In the genomic region with DNA sequence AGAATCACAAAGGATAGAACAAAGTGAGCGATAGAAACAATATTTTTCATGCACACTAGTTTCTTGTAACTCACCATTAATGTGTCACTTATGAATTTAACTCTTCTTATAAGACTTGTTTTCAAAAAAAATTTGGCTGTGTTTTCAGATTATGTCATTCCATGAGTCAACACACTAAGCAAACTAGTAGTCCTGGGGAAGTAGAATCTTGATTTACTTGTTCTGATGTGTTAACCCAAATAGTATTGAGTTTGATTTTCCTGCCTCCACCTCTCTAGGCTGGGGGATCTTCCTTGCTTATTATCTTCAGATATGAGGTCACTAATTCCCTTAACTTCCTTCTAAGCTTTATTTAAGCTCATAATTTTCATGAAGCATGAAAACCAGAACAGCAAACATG, we compare ENCODE assay signal across 21 cellular contexts.
"Had no signal": no experiment of that assay in that cellular context is flagged by ENCODE, and none has a peak within 500 bp of the region (broad histone marks: within the 10 kb centered on the region; RNA-seq: fewer than 3 reads in every experiment).

No MANE protein-coding gene starts in this region.

- ATAC-seq: gastroesophageal sphincter; left colon; naive thymus-derived CD4-positive, alpha-beta T cell; psoas muscle; stimulated activated effector memory CD8-positive, alpha-beta T cell treated with anti-CD3 and anti-CD28 coated beads, Interleukin-12 subunit alpha, Interleukin-12 subunit beta, amount 100 ng/mL, for 72 hours; stimulated activated naive CD8-positive, alpha-beta T cell treated with anti-CD3 and anti-CD28 coated beads, Interleukin-15, Interleukin-2, amounts not matched to agents 100 U/mL and 50 U/mL, for 24 hours; upper lobe of right lung had no signal

- H3K79me2 ChIP-seq: hepatocyte had no signal

- H2AFZ ChIP-seq: hepatocyte had no signal

- H3K4me3 ChIP-seq: coronary artery, esophagus muscularis mucosa, gastroesophageal sphincter, hepatocyte, psoas muscle, right lobe of liver, tibial artery, upper lobe of right lung had no signal

- H3K4me2 ChIP-seq: hepatocyte had no signal

- H3K27me3 ChIP-seq: esophagus muscularis mucosa, gastroesophageal sphincter, right lobe of liver, tibial artery, upper lobe of right lung had no signal

- H3K36me3 ChIP-seq: esophagus muscularis mucosa, gastroesophageal sphincter, right lobe of liver, tibial artery, upper lobe of right lung had no signal

- FAIRE-seq: endothelial cell of umbilical vein, kidney had no signal

- H3K27ac ChIP-seq: coronary artery, esophagus muscularis mucosa, gastroesophageal sphincter, hepatocyte, psoas muscle, right lobe of liver, tibial artery, upper lobe of right lung had no signal

- H3K4me1 ChIP-seq: esophagus muscularis mucosa, gastroesophageal sphincter, psoas muscle, right lobe of liver, tibial artery, upper lobe of right lung had no signal

- H3K9me3 ChIP-seq: esophagus muscularis mucosa, gastroesophageal sphincter, psoas muscle, right lobe of liver, tibial artery, upper lobe of right lung had no signal

- DNase-seq: effector CD4-positive, alpha-beta T cell; endodermal cell; foreskin fibroblast; kidney; left colon; naive thymus-derived CD4-positive, alpha-beta T cell; nephron progenitor cell; psoas muscle; retina; right lobe of liver; stimulated activated CD4-positive, alpha-beta T cell treated with anti-CD3 and anti-CD28 coated beads, Interleukin-4, amount 100 ng/mL, for 1 hour; stimulated activated CD8-positive, alpha-beta memory T cell treated with anti-CD3 and anti-CD28 coated beads, Interleukin-4, amount 100 ng/mL, for 48 hours; stimulated activated naive CD8-positive, alpha-beta T cell treated with anti-CD3 and anti-CD28 coated beads, Interleukin-15, Interleukin-2, amounts not matched to agents 100 U/mL and 50 U/mL, for 24 hours; tibial artery; upper lobe of right lung had no signal
